In genomic region chr15:99174989-99175388, GRCh38 we compare ENCODE assay signal across 21 cellular contexts.
A peak's percentile ranks its signal among the peaks of the same experiment; 100 is the strongest.
DNase-seq lines count a peak whose midpoint lies in the region; TF ChIP-seq lines count a peak whose summit lies in the region.
"Had no signal": no experiment of that assay in that cellular context is flagged by ENCODE, and none has a peak within 500 bp of the region (broad histone marks: within the 10 kb centered on the region; RNA-seq: fewer than 3 reads in every experiment).

No MANE protein-coding gene starts in this region.

- no peak overlapping the region for H2BK5ac ChIP-seq in mesendoderm (ENCODE audit: low read length)

- in situ Hi-C loops in ACHN (cut with HindIII; ENCODE audit: low pct_ligation_motif_present, low pct_unique_long_range_greater_than_20kb, low sequenced_read_pairs): no loop called here

- no peak overlapping the region for H4K8ac ChIP-seq in mesendoderm (ENCODE audit: low read depth, low read length)

- peak; percentile 33 for DNase-seq in LNCaP clone FGC (ENCODE audit: low read depth)
- DNase-seq in mesendoderm: peak; percentile 34
- no peak for DNase-seq in NCI-H2196 (lab: John Stamatoyannopoulos, UW; ENCODE audit: unreplicated experiment)
- no peak for DNase-seq in ACHN
- DNase-seq in NCI-H1694 (lab: John Stamatoyannopoulos, UW): no peak
- DNase-seq in central memory CD4-positive, alpha-beta T cell: no peak
- DNase-seq: activated CD4-positive, CD25-positive, alpha-beta regulatory T cell; activated CD8-positive, alpha-beta T cell treated with anti-CD3 and anti-CD28 coated beads, Interleukin-2, amount 10 ng/mL, durations not matched to agents 7 days and 5 days; activated naive CD8-positive, alpha-beta T cell treated with anti-CD3 and anti-CD28 coated beads, Interleukin-2, amount 10 ng/mL, durations not matched to agents 7 days and 5 days; CD4-positive, alpha-beta memory T cell; effector memory CD4-positive, alpha-beta T cell; hypothalamus; Karpas-422; kidney glomerular epithelial cell; NCI-H1092; NCI-H748 treated with DMSO at 0.1 percent for 48 hours; PC-3 had no signal

- H3K9me3 ChIP-seq in esophagus (ENCODE audit: control insufficient read depth in 2 of 2, insufficient read depth in 1 of 2, low read depth in 1 of 2, low read length in 1 of 2): no peaks in the 10 kb centered on the region
- H3K9me3 ChIP-seq in skeletal muscle tissue (ENCODE audit: control insufficient read depth in 3 of 3, low read length in 3 of 3): no peaks in the 10 kb centered on the region
- H3K9me3 ChIP-seq: ovary, SJSA1 had no signal

- no peak overlapping the region for H4K5ac ChIP-seq in mesendoderm (ENCODE audit: low read length)

- no peak overlapping the region for H2AK5ac ChIP-seq in mesendoderm (ENCODE audit: low read length)

- H3K79me2 ChIP-seq in mesendoderm (ENCODE audit: control insufficient read depth, insufficient read depth, low read length): no peaks in the 10 kb centered on the region

- H3K9ac ChIP-seq in mesendoderm (ENCODE audit: low read length): no peak overlapping the region
- H3K9ac ChIP-seq in skeletal muscle tissue (ENCODE audit: low read depth in 1 of 3, low read length in 3 of 3): peak overlapping the region; percentile 60 to 80 (median 75)

- no peak overlapping the region for H3K56ac ChIP-seq in mesendoderm (ENCODE audit: low read length)

- H3K4ac ChIP-seq in mesendoderm (ENCODE audit: low read depth, low read length): no peak overlapping the region

- H3K27me3 ChIP-seq in esophagus (ENCODE audit: control insufficient read depth in 1 of 2, insufficient read depth in 2 of 2, low read length in 2 of 2): no peaks in the 10 kb centered on the region
- H3K27me3 ChIP-seq in mesendoderm (ENCODE audit: insufficient read depth, low read length, poor library complexity): no peaks in the 10 kb centered on the region
- no peaks in the 10 kb centered on the region for H3K27me3 ChIP-seq in skeletal muscle tissue (ENCODE audit: control insufficient read depth in 3 of 3, insufficient read depth in 3 of 3, low read length in 3 of 3)
- H3K27me3 ChIP-seq: ovary, SJSA1 had no signal

- no peak for TF ChIP-seq CTCF in LNCaP clone FGC (IDR thresholded peaks at IDR 0.05; ENCODE audit: control insufficient read depth, extremely low read depth, insufficient read depth)

- no peak overlapping the region for H2BK15ac ChIP-seq in mesendoderm (replicated peaks; ENCODE audit: low read depth)

- H3K27ac ChIP-seq in esophagus (ENCODE audit: low read depth in 2 of 2, low read length in 1 of 2) (peak overlapping the region; percentile 40 to 74), mesendoderm (ENCODE audit: low read depth, low read length) (no peak overlapping the region), skeletal muscle tissue (ENCODE audit: low read depth, low read length) (peak overlapping the region; percentile 85)
- H3K27ac ChIP-seq: SJSA1 had no signal

- H3K4me1 ChIP-seq in esophagus (ENCODE audit: control insufficient read depth in 2 of 2, insufficient read depth in 2 of 2, low read length in 1 of 2): no peaks in the 10 kb centered on the region
- no peaks in the 10 kb centered on the region for H3K4me1 ChIP-seq in mesendoderm (ENCODE audit: control insufficient read depth, low read depth, low read length)
- peaks cover 59 to 83% (median 72%) of the 10 kb centered on the region in 3 donors for H3K4me1 ChIP-seq in skeletal muscle tissue (ENCODE audit: control insufficient read depth in 3 of 3, insufficient read depth in 3 of 3, low read length in 3 of 3)
- H3K4me1 ChIP-seq: SJSA1 had no signal

- no peak overlapping the region for H2BK120ac ChIP-seq in mesendoderm (ENCODE audit: low read depth, low read length)

- no peak overlapping the region for H3K4me3 ChIP-seq in LNCaP clone FGC (ENCODE audit: low read depth, low read length)
- H3K4me3 ChIP-seq in esophagus (ENCODE audit: low read depth in 1 of 2, low read length in 2 of 2): no peak overlapping the region
- H3K4me3 ChIP-seq in mesendoderm (ENCODE audit: low read length): no peak overlapping the region
- peak overlapping the region; percentile 45 to 65 (median 61) for H3K4me3 ChIP-seq in skeletal muscle tissue (ENCODE audit: low read length in 3 of 3)
- H3K4me3 ChIP-seq: ovary, SJSA1 had no signal

- H3K18ac ChIP-seq in mesendoderm (ENCODE audit: low read length): no peak overlapping the region

- no peak overlapping the region for H3K4me2 ChIP-seq in mesendoderm (ENCODE audit: low read length)

- no peak overlapping the region for H3K23ac ChIP-seq in mesendoderm (ENCODE audit: low read length)

- H3K79me1 ChIP-seq in mesendoderm (ENCODE audit: low read length): no peaks in the 10 kb centered on the region

- H3K36me3 ChIP-seq in esophagus (ENCODE audit: control insufficient read depth in 2 of 2, insufficient read depth in 2 of 2, low read length in 1 of 2) (peaks cover 2 to 17% of the 10 kb centered on the region in 2 donors), mesendoderm (ENCODE audit: control insufficient read depth, insufficient read depth, low read length) (no peaks in the 10 kb centered on the region), skeletal muscle tissue (ENCODE audit: control insufficient read depth in 3 of 3, insufficient read depth in 3 of 3, low read length in 3 of 3) (peaks cover 0 to 3% (median 2%) of the 10 kb centered on the region in 3 donors)
- H3K36me3 ChIP-seq: ovary had no signal

- WGBS in esophagus, 2 donors: 70% methylated on average over 7 of the region's 7 CpGs
- WGBS in mesendoderm (ENCODE audit: extremely low coverage, insufficient coverage, low lambda C conversion rate): no CpG with 5 or more reads among the region's 7 CpGs

Comparison
In these comparisons a context has a peak if more than half of its experiments do, and no peak if none do; other contexts are left out.
1. DNase-seq: peak in LNCaP clone FGC (single experiment) and mesendoderm (single experiment); none in NCI-H2196 (single experiment), ACHN (single experiment), NCI-H1694 (single experiment) and central memory CD4-positive, alpha-beta T cell (single experiment).
2. H3K4me3 ChIP-seq: peak in skeletal muscle tissue (3 of 3); none in LNCaP clone FGC (single experiment), esophagus (0 of 2) and mesendoderm (single experiment).